1 cellular context compared by ENCODE assay signal in genomic region chr7:102097601-102098161, GRCh38.
TF ChIP-seq lines count a peak whose summit lies in the region.

No MANE protein-coding gene starts in this region.

TF ChIP-seq in H1, 55 proteins besides CTCF, POLR2A, EP300 and RAD21 (continued from another document):
- TF ChIP-seq CHD7 (IDR thresholded peaks at IDR 0.05; ENCODE audit: insufficient replicate concordance, low read length) (no peak), CTBP2 (IDR thresholded peaks at IDR 0.05; ENCODE audit: borderline replicate concordance, insufficient read depth, insufficient read length, low read length) (no peak), EGR1 (IDR thresholded peaks at IDR 0.05; ENCODE audit: borderline replicate concordance, low read depth, low read length) (no peak), RBBP5 (IDR thresholded peaks at IDR 0.05; ENCODE audit: borderline replicate concordance, low read depth, low read length) (no peak), TEAD4 (IDR thresholded peaks at IDR 0.05; ENCODE audit: low read depth, low read length) (no peak), POLR2AphosphoS5 (IDR thresholded peaks at IDR 0.05; ENCODE audit: low read depth, low read length) (no peak)
TF ChIP-seq in H1: peak in this region for 0.
